11 cellular contexts compared by ENCODE assay signal in the genomic region with DNA sequence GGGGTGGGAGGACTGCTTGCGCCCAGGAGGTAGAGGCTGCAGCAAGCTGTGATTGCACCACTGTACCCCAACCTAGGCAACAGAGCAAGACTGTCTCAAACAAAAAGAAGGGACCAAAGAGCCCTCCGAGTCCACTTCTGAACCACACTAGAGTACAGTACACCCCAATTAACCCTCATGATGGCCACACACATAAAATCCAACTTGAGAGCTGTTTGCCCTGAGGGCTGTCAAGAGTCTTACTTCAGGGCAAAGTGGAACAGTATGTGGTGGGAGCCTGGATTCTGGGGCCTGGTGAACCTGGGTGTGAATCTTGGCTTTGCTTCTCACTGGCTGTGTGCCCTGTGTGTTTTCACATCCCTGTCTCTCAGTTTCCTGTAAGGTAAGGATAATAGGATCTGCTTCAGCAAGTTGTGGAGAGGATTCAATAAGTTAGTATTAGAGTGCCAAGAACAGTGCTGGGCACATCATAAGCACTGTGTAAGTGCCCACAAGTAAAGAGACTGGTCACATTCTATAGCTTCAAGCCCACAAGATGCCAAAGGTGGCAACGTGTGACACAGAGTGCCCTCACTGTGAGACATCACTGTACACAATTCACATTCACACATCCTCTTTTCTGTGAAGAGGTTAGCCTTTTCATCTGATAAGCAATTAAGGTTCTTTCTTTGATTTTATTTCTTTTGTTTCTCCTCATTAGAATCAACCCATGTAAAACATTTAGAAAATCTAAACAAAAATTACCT. TPM values are rescaled to one million over a fixed set of nuclear protein-coding genes. Genes with fewer than 3 reads are reported as not detected.
DNase-seq lines count a peak whose midpoint lies in the region; ATAC-seq, FAIRE-seq and TF ChIP-seq lines count a peak whose summit lies in the region.
"Had no signal": no experiment of that assay in that cellular context is flagged by ENCODE, and none has a peak within 500 bp of the region (broad histone marks: within the 10 kb centered on the region; RNA-seq: fewer than 3 reads in every experiment).

No MANE protein-coding gene starts in this region.

- TF ChIP-seq CTCF in astrocyte (IDR thresholded peaks at IDR 0.05; ENCODE audit: insufficient read depth, low read depth, low read length) (no peak), vagina (IDR thresholded peaks at IDR 0.05) (no peak), transverse colon (IDR thresholded peaks at IDR 0.05) (no peak), foreskin fibroblast (IDR thresholded peaks at IDR 0.05; ENCODE audit: low read depth, low read length) (no peak)

- H2AFZ ChIP-seq in astrocyte (ENCODE audit: low read depth, low read length) (no peak overlapping the region), mesenchymal stem cell (ENCODE audit: low read depth, low read length) (no peak overlapping the region)

- peaks cover 64 to 99% (median 82%) of the 10 kb centered on the region in 4 donors for H3K4me1 Mint-ChIP-seq in CD4-positive, CD25-positive, alpha-beta regulatory T cell
- H3K4me1 Mint-ChIP-seq in astrocyte (ENCODE audit: low read depth, unreplicated experiment), result peaks cover 63% of the 10 kb centered on the region

- H3K4me3 Mint-ChIP-seq in CD4-positive, CD25-positive, alpha-beta regulatory T cell, result peak overlapping the region; percentile 52 to 81 (median 64)
- H3K4me3 Mint-ChIP-seq in astrocyte (ENCODE audit: unreplicated experiment), result no peak overlapping the region
- H3K4me3 Mint-ChIP-seq: type B pancreatic cell had no signal

- TF ChIP-seq POLR2A in vagina (IDR thresholded peaks at IDR 0.05), result no peak
- no peak for TF ChIP-seq POLR2A in transverse colon (IDR thresholded peaks at IDR 0.05)

- H3K9me3 Mint-ChIP-seq in CD4-positive, CD25-positive, alpha-beta regulatory T cell, result no peaks in the 10 kb centered on the region
- H3K9me3 Mint-ChIP-seq in astrocyte (ENCODE audit: unreplicated experiment), result no peaks in the 10 kb centered on the region
- H3K9me3 Mint-ChIP-seq: type B pancreatic cell had no signal

- H2BK120ac ChIP-seq in mesenchymal stem cell (ENCODE audit: low read depth, low read length), result no peak overlapping the region

- peak overlapping the region in 1 of 2 experiments; percentile 34 for H3K4ac ChIP-seq in mesenchymal stem cell (ENCODE audit: low read depth in 1 of 2, low read length in 2 of 2)

- FAIRE-seq in astrocyte (lab: Jason Lieb, UNC), result no peak

- in situ Hi-C loops in transverse colon (cut with MboI; ENCODE audit: low pct_ligation_motif_present in 1 of 4, low pct_unique_long_range_greater_than_20kb in 1 of 4, low sequenced_read_pairs in 3 of 4), result no loop called here

- H3K9me3 ChIP-seq in CD4-positive, CD25-positive, alpha-beta regulatory T cell (ENCODE audit: control insufficient read depth in 2 of 2, low read length in 2 of 2), result no peaks in the 10 kb centered on the region
- H3K9me3 ChIP-seq in astrocyte (ENCODE audit: insufficient read depth, low read depth, low read length) (no peaks in the 10 kb centered on the region), mesenchymal stem cell (ENCODE audit: control insufficient read depth, low read length) (no peaks in the 10 kb centered on the region), vagina (no peaks in the 10 kb centered on the region), transverse colon (no peaks in the 10 kb centered on the region)
- H3K9me3 ChIP-seq: Caco-2 had no signal

- no peaks in the 10 kb centered on the region for H3K79me2 ChIP-seq in astrocyte (ENCODE audit: insufficient read depth, low read length)

- peak overlapping the region in 1 of 2 experiments; percentile 59 for H3K14ac ChIP-seq in mesenchymal stem cell (ENCODE audit: low read length in 2 of 2)

- ATAC-seq in CD4-positive, CD25-positive, alpha-beta regulatory T cell (ENCODE audit: low read depth in 2 of 2), result peak; percentile 66
- ATAC-seq in GM18861 (IDR thresholded peaks at IDR 0.05; ENCODE audit: unreplicated experiment), result peak; percentile 31

- H2BK12ac ChIP-seq in mesenchymal stem cell (ENCODE audit: low read length in 2 of 2), result peak overlapping the region in 1 of 2 experiments; percentile 68

- H3K27me3 Mint-ChIP-seq in CD4-positive, CD25-positive, alpha-beta regulatory T cell, result no peaks in the 10 kb centered on the region
- H3K27me3 Mint-ChIP-seq in astrocyte (ENCODE audit: low read depth, unreplicated experiment), result no peaks in the 10 kb centered on the region

- peak overlapping the region; percentile 82 for H3K27ac ChIP-seq in CD4-positive, CD25-positive, alpha-beta regulatory T cell (ENCODE audit: insufficient read depth, low read length, poor library complexity, severe bottlenecking)
- H3K27ac ChIP-seq in astrocyte (ENCODE audit: low read depth, low read length) (no peak overlapping the region), mesenchymal stem cell (ENCODE audit: low read length, poor library complexity, severe bottlenecking) (no peak overlapping the region), vagina (no peak overlapping the region), transverse colon (no peak overlapping the region)

- H3K4me3 ChIP-seq in CD4-positive, CD25-positive, alpha-beta regulatory T cell (ENCODE audit: low read depth, low read length), result peak overlapping the region; percentile 75
- H3K4me3 ChIP-seq in astrocyte (ENCODE audit: insufficient read depth, low read depth, low read length), result no peak overlapping the region
- no peak overlapping the region for H3K4me3 ChIP-seq in mesenchymal stem cell (ENCODE audit: insufficient read depth in 1 of 2, low read depth in 1 of 2, low read length in 2 of 2)
- no peak overlapping the region for H3K4me3 ChIP-seq in vagina
- no peak overlapping the region for H3K4me3 ChIP-seq in transverse colon
- no peak overlapping the region for H3K4me3 ChIP-seq in foreskin fibroblast (ENCODE audit: low read depth in 1 of 2, low read length in 2 of 2)

- H4K91ac ChIP-seq in mesenchymal stem cell (ENCODE audit: low read length), result no peak overlapping the region

- no peak overlapping the region for H4K8ac ChIP-seq in mesenchymal stem cell (ENCODE audit: low read length)

- no peak overlapping the region for H3K23ac ChIP-seq in mesenchymal stem cell (ENCODE audit: low read length in 2 of 2)

- peak overlapping the region; percentile 87 to 99 (median 89) for H3K27ac Mint-ChIP-seq in CD4-positive, CD25-positive, alpha-beta regulatory T cell
- peak overlapping the region; percentile 51 for H3K27ac Mint-ChIP-seq in astrocyte (ENCODE audit: unreplicated experiment)
- H3K27ac Mint-ChIP-seq: type B pancreatic cell had no signal

- intact Hi-C loops in vagina (cut with DNase I), result no loop called here
- intact Hi-C loops in transverse colon (cut with DNase I; ENCODE audit: low total_unique reads), result no loop called here

- peak in 2 of 3 donors; percentile 35 to 83 for DNase-seq in CD4-positive, CD25-positive, alpha-beta regulatory T cell
- DNase-seq in NAMALWA (ENCODE audit: low spot score) (peak; percentile 19), astrocyte (ENCODE audit: low read depth) (no peak), mesenchymal stem cell (no peak), vagina (ENCODE audit: extremely low spot score in 2 of 2) (no peak), transverse colon (no peak), foreskin fibroblast (no peak)
- DNase-seq: Caco-2; stimulated activated CD4-positive, alpha-beta T cell treated with anti-CD3 and anti-CD28 coated beads, Interleukin-2, amount 100 ng/mL, for 48 hours had no signal

- H3K36me3 Mint-ChIP-seq in CD4-positive, CD25-positive, alpha-beta regulatory T cell, result peaks cover 43% of the 10 kb centered on the region
- no peaks in the 10 kb centered on the region for H3K36me3 Mint-ChIP-seq in astrocyte (ENCODE audit: low read depth, unreplicated experiment)
- H3K36me3 Mint-ChIP-seq: type B pancreatic cell had no signal

- H3K4me2 ChIP-seq in astrocyte (ENCODE audit: low read length) (no peak overlapping the region), mesenchymal stem cell (ENCODE audit: low read length, poor library complexity, severe bottlenecking) (no peak overlapping the region)

- H2BK5ac ChIP-seq in mesenchymal stem cell (ENCODE audit: low read depth, low read length, poor library complexity, severe bottlenecking), result no peak overlapping the region

- no peak overlapping the region for H3K18ac ChIP-seq in mesenchymal stem cell (ENCODE audit: low read depth in 1 of 2, low read length in 2 of 2)

- no peak for TF ChIP-seq EP300 in transverse colon (IDR thresholded peaks at IDR 0.05; ENCODE audit: low read depth)

- H3K4me1 ChIP-seq in CD4-positive, CD25-positive, alpha-beta regulatory T cell (ENCODE audit: control insufficient read depth, insufficient read depth, low read length, poor library complexity, severe bottlenecking), result peaks cover 96% of the 10 kb centered on the region
- H3K4me1 ChIP-seq in astrocyte (ENCODE audit: insufficient read depth, low read length) (peaks cover 4% of the 10 kb centered on the region), mesenchymal stem cell (ENCODE audit: control insufficient read depth, insufficient read depth, low read depth, low read length) (peaks cover 9% of the 10 kb centered on the region), vagina (peaks cover 4% of the 10 kb centered on the region), transverse colon (no peaks in the 10 kb centered on the region)

- H3K79me1 ChIP-seq in mesenchymal stem cell (replicated peaks; ENCODE audit: low read length, poor library complexity, severe bottlenecking), result no peaks in the 10 kb centered on the region

- H3K9ac ChIP-seq in astrocyte (ENCODE audit: low read length) (no peak overlapping the region), mesenchymal stem cell (ENCODE audit: low read length) (no peak overlapping the region)

- no peak overlapping the region for H2AK5ac ChIP-seq in mesenchymal stem cell (ENCODE audit: low read length, severe bottlenecking)

- H3K27me3 ChIP-seq in CD4-positive, CD25-positive, alpha-beta regulatory T cell (ENCODE audit: control insufficient read depth, insufficient read depth, low read length), result no peaks in the 10 kb centered on the region
- H3K27me3 ChIP-seq in astrocyte (ENCODE audit: insufficient read depth, low read length), result no peaks in the 10 kb centered on the region
- H3K27me3 ChIP-seq in mesenchymal stem cell (ENCODE audit: control insufficient read depth in 1 of 2, insufficient read depth in 1 of 2, low read length in 2 of 2), result peaks cover 0 to 11% of the 10 kb centered on the region in 2 experiments
- H3K27me3 ChIP-seq in vagina, result no peaks in the 10 kb centered on the region
- H3K27me3 ChIP-seq in transverse colon, result no peaks in the 10 kb centered on the region

- peaks cover 15% of the 10 kb centered on the region for H3K36me3 ChIP-seq in CD4-positive, CD25-positive, alpha-beta regulatory T cell (ENCODE audit: control insufficient read depth, insufficient read depth, low read length)
- no peaks in the 10 kb centered on the region for H3K36me3 ChIP-seq in astrocyte (ENCODE audit: insufficient read depth, low read length)
- H3K36me3 ChIP-seq in mesenchymal stem cell (ENCODE audit: control insufficient read depth in 1 of 2, insufficient read depth in 2 of 2, low read depth in 1 of 2, low read length in 2 of 2), result no peaks in the 10 kb centered on the region
- H3K36me3 ChIP-seq in vagina, result no peaks in the 10 kb centered on the region
- H3K36me3 ChIP-seq in transverse colon, result no peaks in the 10 kb centered on the region

- no peaks in the 10 kb centered on the region for H4K20me1 ChIP-seq in astrocyte (ENCODE audit: insufficient read depth, low read length)

- WGBS in mesenchymal stem cell, result 95% methylated on average over 2 of the region's 3 CpGs
- 70% methylated on average over 3 of the region's 3 CpGs; no CpG with 5 or more reads in 1 of the 2 donors for WGBS in transverse colon (ENCODE audit: low coverage in 1 of 2), 2 donors

- no peak overlapping the region for H2BK15ac ChIP-seq in mesenchymal stem cell (ENCODE audit: low read depth, poor library complexity, severe bottlenecking)

RNA-seq across cellular contexts. Expression of gene LEF1, which starts 52.1 kb away (rescaled TPM):
- 469 TPM for total RNA-seq in CD4-positive, CD25-positive, alpha-beta regulatory T cell
- polyA plus RNA-seq in CD4-positive, CD25-positive, alpha-beta regulatory T cell, result 100 to 1,000 TPM; 465 to 627 (median 565) TPM
- total RNA-seq in astrocyte (16.6 and 23.6 TPM in 2 replicates), vagina (12.5 TPM), transverse colon (10 to 100 TPM in 1 of 4 donors, 1 to 10 TPM in 3; 1.4 to 29.2 (median 8.7) TPM)
- polyA plus RNA-seq in mesenchymal stem cell (2013, experiment 1 of 2), result 11.8 TPM
- polyA plus RNA-seq in mesenchymal stem cell (2013, experiment 2 of 2), result 10.3 TPM

Comparison
In these comparisons a context has a peak if more than half of its experiments do, and no peak if none do; other contexts are left out.
1. DNase-seq: peak in CD4-positive, CD25-positive, alpha-beta regulatory T cell (2 of 3) and NAMALWA (single experiment); none in astrocyte (single experiment), mesenchymal stem cell (single experiment), vagina (0 of 2), transverse colon (single experiment) and foreskin fibroblast (0 of 2).
2. RNA of gene LEF1, which starts 52.1 kb away (total RNA-seq): 469 TPM in CD4-positive, CD25-positive, alpha-beta regulatory T cell (single experiment); 16.6 to 23.6 TPM in astrocyte, 12.5 TPM in vagina (single experiment) and 1.4 to 29.2 TPM in transverse colon; every median in the first group is over 10 times any median in the second.